ENCODE assay signal across 32 cellular contexts in the genomic region with DNA sequence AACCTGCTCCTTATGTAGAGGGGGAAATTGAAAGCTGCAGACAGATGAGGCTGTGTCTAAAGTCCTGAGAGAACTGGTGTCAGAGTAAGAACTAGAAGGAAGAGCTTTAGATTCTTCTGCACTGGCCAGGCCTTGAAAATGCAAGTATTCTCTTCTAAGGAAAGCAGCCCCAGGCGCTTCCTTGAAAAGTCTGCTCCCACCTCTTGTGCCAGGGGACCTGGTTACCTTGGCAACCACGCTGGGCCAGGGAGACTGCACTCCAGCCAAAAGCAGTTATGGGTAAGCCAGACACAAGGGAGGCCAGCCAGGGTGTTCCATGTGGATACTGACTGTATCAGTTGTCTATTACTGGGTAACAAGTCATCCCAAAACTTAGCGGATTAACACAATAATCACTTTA.
"Had no signal": no experiment of that assay in that cellular context is flagged by ENCODE, and none has a peak within 500 bp of the region (broad histone marks: within the 10 kb centered on the region; RNA-seq: fewer than 3 reads in every experiment).

No MANE protein-coding gene starts in this region.

- H3K27me3 ChIP-seq: body of pancreas, cardiac muscle cell, gastrocnemius medialis, sigmoid colon, tibial nerve had no signal

- H3K36me3 Mint-ChIP-seq: immature natural killer cell; natural killer cell; stimulated activated memory B cell treated with anti-CD40 and anti-IgM and Interleukin-4, amounts not matched to agents 10 μg/mL and 1 μg/mL and 100 μg/mL, for 72 hours had no signal

- H3K27ac ChIP-seq: body of pancreas, cardiac muscle cell, esophagus squamous epithelium, gastrocnemius medialis, heart left ventricle, left ventricle myocardium inferior, sigmoid colon, stomach, suprapubic skin, tibial nerve, WERI-Rb-1 had no signal

- H3K4me3 ChIP-seq: body of pancreas, cardiac muscle cell, esophagus squamous epithelium, gastrocnemius medialis, heart left ventricle, left ventricle myocardium inferior, sigmoid colon, smooth muscle cell, stomach, suprapubic skin, tibial nerve had no signal

- H3K27me3 Mint-ChIP-seq: activated CD4-positive, alpha-beta T cell treated with anti-CD3 and anti-CD28 coated beads, Interleukin-2, amount 10 ng/mL, durations not matched to agents 7 days and 5 days; activated naive CD8-positive, alpha-beta T cell treated with anti-CD3 and anti-CD28 coated beads, Interleukin-2, amount 50 U/mL, for 24 hours had no signal

- ATAC-seq: activated CD8-positive, alpha-beta T cell treated with anti-CD3 and anti-CD28 coated beads, Interleukin-2, amount 10 ng/mL, durations not matched to agents 7 days and 5 days; activated naive CD8-positive, alpha-beta T cell treated with anti-CD3 and anti-CD28 coated beads, Interleukin-2, amount 50 U/mL, for 24 hours; body of pancreas; gastrocnemius medialis; heart left ventricle; natural killer cell; stimulated activated memory B cell treated with anti-CD40 and anti-IgM and Interleukin-4, amounts not matched to agents 10 μg/mL and 1 μg/mL and 100 μg/mL, for 72 hours had no signal

- H3K4me1 Mint-ChIP-seq: activated CD4-positive, alpha-beta T cell treated with anti-CD3 and anti-CD28 coated beads, Interleukin-2, amount 10 ng/mL, durations not matched to agents 7 days and 5 days; endodermal cell; immature natural killer cell had no signal

- DNase-seq: activated CD4-positive, alpha-beta T cell treated with anti-CD3 and anti-CD28 coated beads, Interleukin-2, amount 10 ng/mL, durations not matched to agents 7 days and 5 days; activated CD4-positive, CD25-positive, alpha-beta regulatory T cell treated with anti-CD3 and anti-CD28 coated beads, Interleukin-2, amount 50 U/mL, for 72 hours; activated CD8-positive, alpha-beta T cell treated with anti-CD3 and anti-CD28 coated beads, Interleukin-2, amount 10 ng/mL, durations not matched to agents 7 days and 5 days; activated gamma-delta T cell; activated naive CD4-positive, alpha-beta T cell treated with anti-CD3 and anti-CD28 coated beads, Interleukin-2, amount 50 U/mL, for 16 hours; activated naive CD8-positive, alpha-beta T cell treated with anti-CD3 and anti-CD28 coated beads, Interleukin-2, amount 50 U/mL, for 24 hours; anterior cingulate cortex; body of pancreas; cortex of kidney; endodermal cell; esophagus squamous epithelium; gastrocnemius medialis; heart left ventricle; immature natural killer cell; kidney glomerular epithelial cell; left ventricle myocardium inferior; midbrain; natural killer cell; retina; sigmoid colon; stimulated activated CD4-positive, alpha-beta T cell treated with anti-CD3 and anti-CD28 coated beads, Interleukin-15, amount 100 ng/mL, for 24 hours; stomach; WERI-Rb-1 had no signal

- FAIRE-seq: TTC549, urothelium cell line had no signal

- H3K4me2 ChIP-seq: smooth muscle cell had no signal

- H3K4me1 ChIP-seq: body of pancreas, gastrocnemius medialis, left ventricle myocardium inferior, sigmoid colon, stomach, tibial nerve had no signal

- H3K36me3 ChIP-seq: cardiac muscle cell, esophagus squamous epithelium, gastrocnemius medialis, heart left ventricle, left ventricle myocardium inferior, sigmoid colon, stomach, suprapubic skin, tibial nerve, WERI-Rb-1 had no signal

- H3K9me3 Mint-ChIP-seq: activated CD4-positive, alpha-beta T cell treated with anti-CD3 and anti-CD28 coated beads, Interleukin-2, amount 10 ng/mL, durations not matched to agents 7 days and 5 days; activated naive CD8-positive, alpha-beta T cell treated with anti-CD3 and anti-CD28 coated beads, Interleukin-2, amount 50 U/mL, for 24 hours; activated T-helper 1 cell treated with anti-CD3 and anti-CD28 coated beads, Interleukin-12 subunit alpha, Interleukin-12 subunit beta, Interleukin-2, Interleukin-4 antibody, amounts not matched to agents 30 ng/mL and 10 ng/mL and 1 ng/mL, durations not matched to agents 14 hours and 24 hours and 36 hours; endodermal cell; natural killer cell had no signal

- H3K4me3 Mint-ChIP-seq: activated CD4-positive, alpha-beta T cell treated with anti-CD3 and anti-CD28 coated beads, Interleukin-2, amount 10 ng/mL, durations not matched to agents 7 days and 5 days; activated CD8-positive, alpha-beta T cell treated with anti-CD3 and anti-CD28 coated beads, Interleukin-2, amount 10 ng/mL, durations not matched to agents 7 days and 5 days; activated naive CD8-positive, alpha-beta T cell treated with anti-CD3 and anti-CD28 coated beads, Interleukin-2, amount 50 U/mL, for 24 hours; activated T-helper 1 cell treated with anti-CD3 and anti-CD28 coated beads, Interleukin-12 subunit alpha, Interleukin-12 subunit beta, Interleukin-2, Interleukin-4 antibody, amounts not matched to agents 30 ng/mL and 10 ng/mL and 1 ng/mL, durations not matched to agents 14 hours and 24 hours and 36 hours; endodermal cell; immature natural killer cell; natural killer cell; stimulated activated memory B cell treated with anti-CD40 and anti-IgM and Interleukin-4, amounts not matched to agents 10 μg/mL and 1 μg/mL and 100 μg/mL, for 72 hours had no signal

- H3K27ac Mint-ChIP-seq: activated CD4-positive, alpha-beta T cell treated with anti-CD3 and anti-CD28 coated beads, Interleukin-2, amount 10 ng/mL, durations not matched to agents 7 days and 5 days; activated CD8-positive, alpha-beta T cell treated with anti-CD3 and anti-CD28 coated beads, Interleukin-2, amount 10 ng/mL, durations not matched to agents 7 days and 5 days; activated naive CD8-positive, alpha-beta T cell treated with anti-CD3 and anti-CD28 coated beads, Interleukin-2, amount 50 U/mL, for 24 hours; activated T-helper 1 cell treated with anti-CD3 and anti-CD28 coated beads, Interleukin-12 subunit alpha, Interleukin-12 subunit beta, Interleukin-2, Interleukin-4 antibody, amounts not matched to agents 30 ng/mL and 10 ng/mL and 1 ng/mL, durations not matched to agents 14 hours and 24 hours and 36 hours; endodermal cell; immature natural killer cell; natural killer cell; progenitor cell of endocrine pancreas had no signal

- H3K9me3 ChIP-seq: body of pancreas, esophagus squamous epithelium, gastrocnemius medialis, heart left ventricle, left ventricle myocardium inferior, sigmoid colon, stomach, suprapubic skin, tibial nerve had no signal
